ENCODE assay signal across 9 cellular contexts in genomic region chr4:153497988-153498967, GRCh38. TPM values are rescaled to one million over a fixed set of nuclear protein-coding genes. Genes with fewer than 3 reads are reported as not detected.
A peak's percentile ranks its signal among the peaks of the same experiment; 100 is the strongest.
DNase-seq lines count a peak whose midpoint lies in the region; ATAC-seq, FAIRE-seq and TF ChIP-seq lines count a peak whose summit lies in the region.
"Had no signal": no experiment of that assay in that cellular context is flagged by ENCODE, and none has a peak within 500 bp of the region (broad histone marks: within the 10 kb centered on the region; RNA-seq: fewer than 3 reads in every experiment).

No MANE protein-coding gene starts in this region.

- CTCF ChIA-PET in HEK293 (lab: Yijun Ruan, JAX): interaction anchor here (0.6 kb wide), 3 partner anchors 13 to 347 kb away, joined by 3 to 4 read pairs (median 3); partner anchors contain the start of gene MND1
- CTCF ChIA-PET in PC-3 (lab: Charles Lee): no interaction called here

- DNase-seq in heart right ventricle: no peak
- DNase-seq in thoracic aorta (ENCODE audit: low spot score): no peak
- DNase-seq in PC-3: no peak
- DNase-seq in H54 (ENCODE audit: insufficient read length, low spot score): no peak
- DNase-seq in central memory CD4-positive, alpha-beta T cell: no peak

- TF ChIP-seq CTCF in HEK293 (tag by site-specific recombination; IDR thresholded peaks at IDR 0.05) (no peak), heart right ventricle (IDR thresholded peaks at IDR 0.05) (no peak), thoracic aorta (IDR thresholded peaks at IDR 0.05) (no peak), PC-3 (conservative IDR thresholded peaks at IDR 0.05; ENCODE audit: low read depth, low read length) (no peak)

- TF ChIP-seq POLR2A in H54 (IDR thresholded peaks at IDR 0.05; ENCODE audit: low read depth, low read length): no peak

- no peaks in the 10 kb centered on the region; the same call in 1 of the 2 replicates for H3K4me1 ChIP-seq in HEK293 (ENCODE audit: control insufficient read depth, insufficient read depth, low read length)
- H3K4me1 ChIP-seq in heart right ventricle: peaks cover 0 to 73% (median 38%) of the 10 kb centered on the region in 9 donors
- peaks cover 20 to 45% of the 10 kb centered on the region in 2 donors for H3K4me1 ChIP-seq in thoracic aorta (ENCODE audit: control insufficient read depth in 1 of 2, low read depth in 2 of 2)
- H3K4me1 ChIP-seq in PC-3 (ENCODE audit: insufficient read depth, low read length): peaks cover 33% of the 10 kb centered on the region

- H3K79me2 ChIP-seq in PC-3 (ENCODE audit: low read length): peaks cover 18% of the 10 kb centered on the region; the same call in 1 of the 2 replicates

- H3K27me3 ChIP-seq in heart right ventricle (no peaks in the 10 kb centered on the region), thoracic aorta (replicated peaks; ENCODE audit: insufficient read depth) (no peaks in the 10 kb centered on the region), PC-3 (ENCODE audit: low read length) (no peaks in the 10 kb centered on the region)

- ATAC-seq in GM18520 (IDR thresholded peaks at IDR 0.05; ENCODE audit: unreplicated experiment) (peak; percentile 51), SK-N-SH treated with all-trans-retinoic acid at 6 μM for 48 hours (peak; percentile 73), heart right ventricle (peak; percentile 45 to 77 (median 65)), thoracic aorta (ENCODE audit: insufficient number of reproducible peaks, low FRiP score, low read depth) (peak; percentile 27), PC-3 (no peak)

- H3K9me2 ChIP-seq in PC-3 (replicated peaks; ENCODE audit: low read length): no peaks in the 10 kb centered on the region

- no peak for FAIRE-seq in H54 (lab: Jason Lieb, UNC)
- FAIRE-seq: TTC549 had no signal

- BruUV-seq in PC-3 (replicated peaks; lab: Mats Ljungman, UMichigan): no TSS peak

- no peaks in the 10 kb centered on the region for H4K20me1 ChIP-seq in PC-3 (ENCODE audit: low read length)

- H3K4me3 ChIP-seq in HEK293 (ENCODE audit: low read depth, low read length) (no peak overlapping the region), heart right ventricle (peak overlapping the region in 1 of 10 donors; percentile 17), thoracic aorta (peak overlapping the region; percentile 38), PC-3 (ENCODE audit: low read length) (no peak overlapping the region)

- H2AFZ ChIP-seq in PC-3 (ENCODE audit: low read length): no peak overlapping the region

- no peaks in the 10 kb centered on the region for H3F3A ChIP-seq in PC-3 (ENCODE audit: low read length, unreplicated experiment)

- H3K27ac ChIP-seq in HEK293 (ENCODE audit: extremely low read depth, low read depth, low read length): no peak overlapping the region
- H3K27ac ChIP-seq in heart right ventricle: peak overlapping the region in 9 of 10 donors; percentile 7 to 77 (median 64)
- H3K27ac ChIP-seq in thoracic aorta: peak overlapping the region; percentile 63 to 66
- no peak overlapping the region for H3K27ac ChIP-seq in PC-3 (ENCODE audit: low read length)

- intact Hi-C loops in heart right ventricle (cut with DNase I) (loop anchor here in 1 of 10 donors (5.0 kb wide), 1 partner anchor 34 kb away; no protein-coding TSS in a partner anchor), PC-3 (cut with micrococcal nuclease) (no loop called here)

- WGBS in heart right ventricle, 2 donors: 13 to 15% methylated on average over 9 of the region's 9 CpGs

- POLR2A ChIA-PET in HEK293 (lab: Yijun Ruan, JAX): interaction anchor here (0.6 kb wide), 1 partner anchor 108 kb away, joined by 3 read pairs; no protein-coding TSS in a partner anchor
- POLR2A ChIA-PET in PC-3 (lab: Charles Lee; ENCODE audit: unreplicated experiment): no interaction called here

- no peak overlapping the region for H3K4me2 ChIP-seq in PC-3 (ENCODE audit: low read length)

- no peaks in the 10 kb centered on the region for H3K9me3 ChIP-seq in HEK293 (ENCODE audit: control insufficient read depth, insufficient read depth, low read depth, low read length)
- H3K9me3 ChIP-seq in heart right ventricle: no peaks in the 10 kb centered on the region
- no peaks in the 10 kb centered on the region for H3K9me3 ChIP-seq in thoracic aorta
- no peaks in the 10 kb centered on the region for H3K9me3 ChIP-seq in PC-3 (ENCODE audit: low read length)

- no peak overlapping the region for H3K9ac ChIP-seq in PC-3 (ENCODE audit: low read length)

- H3K36me3 ChIP-seq in HEK293 (ENCODE audit: control insufficient read depth in 2 of 2, insufficient read depth in 1 of 2, low read length in 2 of 2): no peaks in the 10 kb centered on the region
- no peaks in the 10 kb centered on the region for H3K36me3 ChIP-seq in heart right ventricle
- no peaks in the 10 kb centered on the region for H3K36me3 ChIP-seq in thoracic aorta
- no peaks in the 10 kb centered on the region for H3K36me3 ChIP-seq in PC-3 (ENCODE audit: low read depth, low read length)

TF ChIP-seq in HEK293, 187 proteins besides CTCF, POLR2A, EP300 and RAD21:
- TF ChIP-seq IKZF3 (tag by site-specific recombination; IDR thresholded peaks at IDR 0.05) (no peak), ZBTB20 (tag by site-specific recombination; IDR thresholded peaks at IDR 0.05) (peak; percentile 46; the same call in 1 of the 2 replicates), EGR2 (tag by site-specific recombination; IDR thresholded peaks at IDR 0.05; ENCODE audit: low read depth) (peak; percentile 59), ZFHX2 (tag by site-specific recombination; conservative IDR thresholded peaks at IDR 0.05) (peak; percentile 80)
- TF ChIP-seq, protein P1, sequence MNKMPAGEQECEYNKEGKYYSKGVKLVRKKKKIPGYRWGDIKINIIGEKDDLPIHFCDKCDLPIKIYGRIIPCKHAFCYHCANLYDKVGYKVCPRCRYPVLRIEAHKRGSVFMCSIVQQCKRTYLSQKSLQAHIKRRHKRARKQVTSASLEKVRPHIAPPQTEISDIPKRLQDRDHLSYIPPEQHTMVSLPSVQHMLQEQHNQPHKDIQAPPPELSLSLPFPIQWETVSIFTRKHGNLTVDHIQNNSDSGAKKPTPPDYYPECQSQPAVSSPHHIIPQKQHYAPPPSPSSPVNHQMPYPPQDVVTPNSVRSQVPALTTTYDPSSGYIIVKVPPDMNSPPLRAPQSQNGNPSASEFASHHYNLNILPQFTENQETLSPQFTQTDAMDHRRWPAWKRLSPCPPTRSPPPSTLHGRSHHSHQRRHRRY (tag by site-specific recombination; IDR thresholded peaks at IDR 0.05): no peak

TF ChIP-seq in SK-N-SH treated with all-trans-retinoic acid at 6 μM for 48 hours, 23 proteins besides CTCF, POLR2A, EP300 and RAD21:
- TF ChIP-seq BACH2 (CRISPR knock-in tag; IDR thresholded peaks at IDR 0.05; ENCODE audit: borderline replicate concordance): no peak
- TF ChIP-seq CSDC2 (CRISPR knock-in tag; IDR thresholded peaks at IDR 0.05): no peak
- TF ChIP-seq OSR1 (CRISPR knock-in tag; IDR thresholded peaks at IDR 0.05): no peak

RNA-seq across cellular contexts. Expression of gene TMEM131L, which starts 32.1 kb away (rescaled TPM):
- 10 to 100 TPM in 9 of 10 donors, 1 to 10 TPM in 1; 9.1 to 33.6 (median 20.0) TPM for total RNA-seq in heart right ventricle
- polyA plus RNA-seq in heart right ventricle: 1 to 10 TPM; 2.7 to 3.7 TPM
- 10 to 100 TPM; 22.2 to 25.6 TPM for total RNA-seq in thoracic aorta
- 7.7 and 10.3 TPM in 2 replicates for total RNA-seq in PC-3 (2014; rRNA removed)

Comparison
In these comparisons a context has a peak if more than half of its experiments do, and no peak if none do; other contexts are left out.
1. H3K27ac ChIP-seq: peak in heart right ventricle (9 of 10) and thoracic aorta (2 of 2); none in HEK293 (single experiment) and PC-3 (single experiment).